Comparison of ENCODE assay signal across 29 cellular contexts in genomic region chr4:186805020-186805820, GRCh38.
"Had no signal": no experiment of that assay in that cellular context is flagged by ENCODE, and none has a peak within 500 bp of the region (broad histone marks: within the 10 kb centered on the region; RNA-seq: fewer than 3 reads in every experiment).

No MANE protein-coding gene starts in this region.

- H3K9ac ChIP-seq: parathyroid adenoma had no signal

- H2AFZ ChIP-seq: parathyroid adenoma had no signal

- H3K4me3 ChIP-seq: gastroesophageal sphincter, left lung, psoas muscle, testis had no signal

- H3K27me3 Mint-ChIP-seq: activated CD4-positive, alpha-beta T cell treated with anti-CD3 and anti-CD28 coated beads, Interleukin-2, amount 10 ng/mL, durations not matched to agents 7 days and 5 days; activated CD8-positive, alpha-beta T cell treated with anti-CD3 and anti-CD28 coated beads for 36 hours; activated T-helper 17 cell treated with anti-CD3 and anti-CD28 coated beads, Interleukin-2, amount 50 U/mL, for 72 hours; effector memory CD8-positive, alpha-beta T cell; naive thymus-derived CD4-positive, alpha-beta T cell had no signal

- H3K36me3 Mint-ChIP-seq: naive thymus-derived CD4-positive, alpha-beta T cell; WTC11 had no signal

- H3K27me3 ChIP-seq: brain microvascular endothelial cell, gastroesophageal sphincter, left lung, testis had no signal

- H3K27ac ChIP-seq: brain microvascular endothelial cell, gastroesophageal sphincter, left lung, parathyroid adenoma, psoas muscle, testis had no signal

- H3K9me3 Mint-ChIP-seq: activated CD4-positive, alpha-beta T cell treated with anti-CD3 and anti-CD28 coated beads, Interleukin-2, amount 10 ng/mL, durations not matched to agents 7 days and 5 days; neural crest cell; WTC11 had no signal

- H3K4me1 Mint-ChIP-seq: activated CD4-positive, alpha-beta T cell treated with anti-CD3 and anti-CD28 coated beads, Interleukin-2, amount 10 ng/mL, durations not matched to agents 7 days and 5 days; activated T-helper 17 cell treated with anti-CD3 and anti-CD28 coated beads, Interleukin-2, amount 50 U/mL, for 72 hours; naive thymus-derived CD4-positive, alpha-beta T cell had no signal

- ATAC-seq: activated CD8-positive, alpha-beta T cell treated with anti-CD3 and anti-CD28 coated beads for 36 hours; activated T-cell treated with anti-CD3 and anti-CD28 coated beads, Interleukin-2, amount 50 U/mL, for 4 hours; activated T-helper 17 cell treated with anti-CD3 and anti-CD28 coated beads, Interleukin-2, amount 50 U/mL, for 72 hours; effector memory CD8-positive, alpha-beta T cell; gastroesophageal sphincter; left lung; naive thymus-derived CD4-positive, alpha-beta T cell; psoas muscle; right cardiac atrium; stimulated activated naive CD8-positive, alpha-beta T cell treated with anti-CD3 and anti-CD28 coated beads, Interleukin-15, Interleukin-2, amounts not matched to agents 100 U/mL and 50 U/mL, for 24 hours; WTC11 had no signal

- H3K4me1 ChIP-seq: gastroesophageal sphincter, left lung, parathyroid adenoma, psoas muscle, testis had no signal

- H3K9me3 ChIP-seq: gastroesophageal sphincter, left lung, psoas muscle, testis had no signal

- DNase-seq: activated CD4-positive, alpha-beta T cell treated with anti-CD3 and anti-CD28 coated beads for 1 hour; activated CD4-positive, alpha-beta T cell treated with anti-CD3 and anti-CD28 coated beads, Interleukin-2, amount 10 ng/mL, durations not matched to agents 7 days and 5 days; activated CD8-positive, alpha-beta T cell treated with anti-CD3 and anti-CD28 coated beads for 36 hours; activated gamma-delta T cell treated with Interleukin-2 at 50 U/mL for 16 hours; activated naive CD4-positive, alpha-beta T cell treated with anti-CD3 and anti-CD28 coated beads, Interleukin-2, amount 50 U/mL, for 16 hours; activated T-cell treated with anti-CD3 and anti-CD28 coated beads, Interleukin-2, amount 50 U/mL, for 4 hours; amniotic stem cell; brain microvascular endothelial cell; cortex of kidney; effector memory CD8-positive, alpha-beta T cell; erythroblast; hippocampal formation; left lung; naive thymus-derived CD4-positive, alpha-beta T cell; nucleus accumbens; psoas muscle; right cardiac atrium; stimulated activated CD4-positive, alpha-beta T cell treated with anti-CD3 and anti-CD28 coated beads, Interleukin-2, amount 100 ng/mL, for 48 hours; stimulated activated naive CD8-positive, alpha-beta T cell treated with anti-CD3 and anti-CD28 coated beads, Interleukin-15, Interleukin-2, amounts not matched to agents 100 U/mL and 50 U/mL, for 24 hours; T-helper 2 cell; testis; trophoblast cell had no signal

- H3K36me3 ChIP-seq: brain microvascular endothelial cell, gastroesophageal sphincter, left lung had no signal

- H3K27ac Mint-ChIP-seq: activated CD4-positive, alpha-beta T cell treated with anti-CD3 and anti-CD28 coated beads, Interleukin-2, amount 10 ng/mL, durations not matched to agents 7 days and 5 days; activated CD8-positive, alpha-beta T cell treated with anti-CD3 and anti-CD28 coated beads for 36 hours; activated T-helper 17 cell treated with anti-CD3 and anti-CD28 coated beads, Interleukin-2, amount 50 U/mL, for 72 hours; effector memory CD8-positive, alpha-beta T cell; naive thymus-derived CD4-positive, alpha-beta T cell; WTC11 had no signal

- FAIRE-seq: astrocyte, urothelium cell line had no signal

- H3K4me3 Mint-ChIP-seq: activated CD4-positive, alpha-beta T cell treated with anti-CD3 and anti-CD28 coated beads, Interleukin-2, amount 10 ng/mL, durations not matched to agents 7 days and 5 days; activated CD8-positive, alpha-beta T cell treated with anti-CD3 and anti-CD28 coated beads for 36 hours; activated T-cell treated with anti-CD3 and anti-CD28 coated beads, Interleukin-2, amount 50 U/mL, for 4 hours; activated T-helper 17 cell treated with anti-CD3 and anti-CD28 coated beads, Interleukin-2, amount 50 U/mL, for 72 hours; effector memory CD8-positive, alpha-beta T cell; naive thymus-derived CD4-positive, alpha-beta T cell; neural crest cell; WTC11 had no signal

- H3K79me2 ChIP-seq: parathyroid adenoma had no signal
